10 cellular contexts compared by ENCODE assay signal in the genomic region with DNA sequence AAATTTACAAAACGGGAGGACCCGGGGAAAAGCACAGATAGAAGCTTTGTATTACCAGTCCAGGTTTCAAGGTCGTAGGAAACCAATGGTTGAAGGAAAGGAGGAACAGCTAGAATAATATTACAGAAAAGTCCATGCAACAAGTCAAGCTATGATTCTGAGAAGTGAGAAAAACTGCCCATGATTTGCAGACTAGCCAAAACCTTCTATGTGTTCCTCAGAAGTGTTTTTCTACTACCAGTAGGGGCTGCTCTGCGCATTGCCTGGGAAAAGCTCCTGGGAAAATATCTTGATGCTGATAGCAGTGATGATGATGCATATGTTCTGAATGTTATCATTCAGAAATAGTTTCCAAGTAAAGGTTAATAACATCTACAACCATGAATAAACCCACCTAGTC. TPM values are rescaled to one million over a fixed set of nuclear protein-coding genes. Genes with fewer than 3 reads are reported as not detected.
DNase-seq lines count a peak whose midpoint lies in the region; ATAC-seq and TF ChIP-seq lines count a peak whose summit lies in the region.
"Had no signal": no experiment of that assay in that cellular context is flagged by ENCODE, and none has a peak within 500 bp of the region (broad histone marks: within the 10 kb centered on the region; RNA-seq: fewer than 3 reads in every experiment).

No MANE protein-coding gene starts in this region.

- TF ChIP-seq CTCF in Calu3 (IDR thresholded peaks at IDR 0.05; ENCODE audit: unreplicated experiment) = no peak
- peak; percentile 43 for TF ChIP-seq CTCF in NB4 (IDR thresholded peaks at IDR 0.05; ENCODE audit: low read depth, low read length)
- TF ChIP-seq CTCF in brain microvascular endothelial cell (IDR thresholded peaks at IDR 0.05; ENCODE audit: low read depth, low read length, missing control alignments) = peak; percentile 74
- no peak for TF ChIP-seq CTCF in HFFc6 (IDR thresholded peaks at IDR 0.05)

- no TSS peak for BruUV-seq in Calu3 (replicated peaks; lab: Mats Ljungman, UMichigan)

- no peak for ATAC-seq in HG03457 (IDR thresholded peaks at IDR 0.05; ENCODE audit: unreplicated experiment)
- no peak for ATAC-seq in HG02885 (IDR thresholded peaks at IDR 0.05; ENCODE audit: poor library complexity, unreplicated experiment)
- ATAC-seq: activated CD8-positive, alpha-beta memory T cell treated with anti-CD3 and anti-CD28 coated beads, Interleukin-2, amount 10 ng/mL, durations not matched to agents 7 days and 5 days had no signal

- H3K36me3 ChIP-seq in brain microvascular endothelial cell (replicated peaks) = no peaks in the 10 kb centered on the region

- H3K36me3 Mint-ChIP-seq in Calu3 (ENCODE audit: insufficient read depth, unreplicated experiment) (no peaks in the 10 kb centered on the region), HFFc6 (ENCODE audit: low read depth) (peaks cover 4% of the 10 kb centered on the region; the same call in 1 of the 2 replicates)
- H3K36me3 Mint-ChIP-seq: activated CD8-positive, alpha-beta memory T cell treated with anti-CD3 and anti-CD28 coated beads, Interleukin-2, amount 10 ng/mL, durations not matched to agents 7 days and 5 days had no signal

- peak; percentile 25 for DNase-seq in Calu3
- DNase-seq in NB4 (ENCODE audit: low read depth) = peak; percentile 14
- DNase-seq in brain microvascular endothelial cell = peak; percentile 34
- peak; percentile 71 for DNase-seq in midbrain (lab: John Stamatoyannopoulos, UW)
- DNase-seq in activated CD8-positive, alpha-beta memory T cell treated with anti-CD3 and anti-CD28 coated beads for 24 hours = no peak
- DNase-seq in HFFc6 = no peak
- DNase-seq: activated CD8-positive, alpha-beta memory T cell treated with anti-CD3 and anti-CD28 coated beads, Interleukin-2, amount 10 ng/mL, durations not matched to agents 7 days and 5 days had no signal

- intact Hi-C loops in Calu3 (cut with micrococcal nuclease; ENCODE audit: unreplicated experiment) = no loop called here

- H3K4me3 Mint-ChIP-seq in Calu3 (ENCODE audit: low read depth, unreplicated experiment) (no peak overlapping the region), HFFc6 (no peak overlapping the region)
- H3K4me3 Mint-ChIP-seq: activated CD8-positive, alpha-beta memory T cell treated with anti-CD3 and anti-CD28 coated beads, Interleukin-2, amount 10 ng/mL, durations not matched to agents 7 days and 5 days had no signal

- in situ Hi-C loops in brain microvascular endothelial cell (cut with HindIII; ENCODE audit: low pct_ligation_motif_present, low sequenced_read_pairs) = no loop called here

- H3K4me3 ChIP-seq in NB4 (ENCODE audit: low read depth, low read length) (no peak overlapping the region), brain microvascular endothelial cell (ENCODE audit: low read depth, low read length) (no peak overlapping the region)

- H3K27ac Mint-ChIP-seq in Calu3 (ENCODE audit: unreplicated experiment) = no peak overlapping the region
- H3K27ac Mint-ChIP-seq in HFFc6 = no peak overlapping the region
- H3K27ac Mint-ChIP-seq: activated CD8-positive, alpha-beta memory T cell treated with anti-CD3 and anti-CD28 coated beads, Interleukin-2, amount 10 ng/mL, durations not matched to agents 7 days and 5 days had no signal

- H3K4me1 Mint-ChIP-seq in Calu3 (ENCODE audit: low read depth, unreplicated experiment) = peaks cover 12% of the 10 kb centered on the region
- no peaks in the 10 kb centered on the region for H3K4me1 Mint-ChIP-seq in HFFc6 (ENCODE audit: low read depth)
- H3K4me1 Mint-ChIP-seq: activated CD8-positive, alpha-beta memory T cell treated with anti-CD3 and anti-CD28 coated beads, Interleukin-2, amount 10 ng/mL, durations not matched to agents 7 days and 5 days had no signal

- H3K27ac ChIP-seq in brain microvascular endothelial cell = no peak overlapping the region

- no peak for TF ChIP-seq POLR2A in NB4 (IDR thresholded peaks at IDR 0.05; ENCODE audit: extremely low read depth, insufficient read length)

- H3K9me3 Mint-ChIP-seq in Calu3 (ENCODE audit: low read depth, unreplicated experiment) = no peaks in the 10 kb centered on the region
- H3K9me3 Mint-ChIP-seq in HFFc6 = peaks cover 18% of the 10 kb centered on the region

- peaks cover 15% of the 10 kb centered on the region for H3K27me3 Mint-ChIP-seq in Calu3 (ENCODE audit: unreplicated experiment)
- peaks cover 3% of the 10 kb centered on the region for H3K27me3 Mint-ChIP-seq in HFFc6 (ENCODE audit: insufficient read depth)

- CTCF ChIA-PET in Calu3 (lab: Charles Lee) = interaction anchor here (0.5 to 0.9 kb wide), 3 partner anchors 9 to 542 kb away, joined by 3 to 9 read pairs (median 4); no protein-coding TSS in a partner anchor

- peaks cover 30% of the 10 kb centered on the region for H3K27me3 ChIP-seq in brain microvascular endothelial cell (replicated peaks)

RNA-seq across cellular contexts. Expression of a gene that starts 2.2 kb away (rescaled TPM):
- total RNA-seq in Calu3 (2022) = not detected in 2 replicates
- not detected for total RNA-seq in HFFc6 (2021; fragmentation: NEBNext Ultra II Directional; extraction: Animal tissue kit (Norgen Biotek cat#: 25700))
- total RNA-seq: activated CD8-positive, alpha-beta memory T cell treated with anti-CD3 and anti-CD28 coated beads, Interleukin-2, amount 10 ng/mL, durations not matched to agents 7 days and 5 days; pulmonary artery endothelial cell had no signal

Comparison
In these comparisons a context has a peak if more than half of its experiments do, and no peak if none do; other contexts are left out.
1. DNase-seq: peak in Calu3 (single experiment), NB4 (single experiment), brain microvascular endothelial cell (single experiment) and midbrain (single experiment); none in activated CD8-positive, alpha-beta memory T cell treated with anti-CD3 and anti-CD28 coated beads for 24 hours (single experiment) and HFFc6 (single experiment).
2. CTCF ChIP-seq: peak in NB4 (single experiment) and brain microvascular endothelial cell (single experiment); none in Calu3 (single experiment) and HFFc6 (single experiment).